Comparison of ENCODE assay signal across 8 cellular contexts in the genomic region with DNA sequence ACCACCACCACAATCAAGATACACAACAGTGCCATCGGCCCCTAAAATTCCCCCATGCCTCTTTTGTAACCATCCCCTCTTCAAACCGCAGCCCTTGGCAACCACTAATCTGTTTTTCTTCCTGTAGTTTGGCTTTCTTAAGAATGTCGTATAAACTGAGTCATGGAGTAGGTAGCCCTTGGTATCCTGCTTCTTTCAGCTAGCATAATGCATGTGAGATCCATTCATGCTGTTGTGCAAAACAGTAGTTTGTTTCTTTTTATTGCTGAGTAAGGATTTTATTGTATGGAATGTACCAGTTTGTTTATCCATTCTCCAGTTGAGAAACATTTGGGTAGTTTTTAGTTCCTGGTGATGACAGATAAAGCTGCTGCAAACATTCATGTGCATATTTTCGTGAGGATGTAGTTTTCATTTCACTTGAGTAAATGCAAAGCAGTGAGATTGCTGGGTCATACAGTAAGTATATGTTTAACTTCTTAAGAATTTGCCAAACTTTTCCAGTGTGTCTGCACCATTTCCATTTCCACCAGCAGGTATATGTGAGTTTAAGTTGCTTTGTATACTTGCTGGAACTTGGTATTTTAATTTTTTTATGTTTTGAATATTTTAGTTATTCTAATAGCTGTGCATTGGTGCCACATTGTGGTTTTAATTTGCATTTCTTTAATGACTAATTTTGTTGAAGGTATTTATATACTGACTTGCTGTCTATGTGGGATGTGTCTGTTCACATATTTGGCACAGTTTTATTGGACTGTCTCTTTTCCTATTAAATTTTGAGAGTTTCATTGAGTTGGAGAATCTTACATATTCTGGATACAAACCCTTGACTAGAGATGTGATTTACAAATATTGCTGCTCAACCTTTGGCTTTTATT.
DNase-seq lines count a peak whose midpoint lies in the region; ATAC-seq lines count a peak whose summit lies in the region.

No MANE protein-coding gene starts in this region.

- ATAC-seq in GM19351 (IDR thresholded peaks at IDR 0.05; ENCODE audit: unreplicated experiment) (peak; percentile 52), HG03432 (IDR thresholded peaks at IDR 0.05; ENCODE audit: unreplicated experiment) (peak; percentile 73)

- DNase-seq in non-pigmented ciliary epithelial cell (ENCODE audit: low read depth) (peak; percentile 14), NCI-H187 (lab: John Stamatoyannopoulos, UW) (no peak), NCI-H1436 (lab: John Stamatoyannopoulos, UW) (no peak), DMS53 treated with DMSO at 0.1 percent for 48 hours (lab: John Stamatoyannopoulos, UW; ENCODE audit: unreplicated experiment) (no peak)
- DNase-seq in activated T-cell treated with anti-CD3 and anti-CD28 coated beads, Interleukin-2, amount 50 U/mL, for 1 hour: no peak

- H3K27ac ChIP-seq in angular gyrus (ENCODE audit: low read depth, low read length): peak overlapping the region; percentile 37
